In the genomic region with DNA sequence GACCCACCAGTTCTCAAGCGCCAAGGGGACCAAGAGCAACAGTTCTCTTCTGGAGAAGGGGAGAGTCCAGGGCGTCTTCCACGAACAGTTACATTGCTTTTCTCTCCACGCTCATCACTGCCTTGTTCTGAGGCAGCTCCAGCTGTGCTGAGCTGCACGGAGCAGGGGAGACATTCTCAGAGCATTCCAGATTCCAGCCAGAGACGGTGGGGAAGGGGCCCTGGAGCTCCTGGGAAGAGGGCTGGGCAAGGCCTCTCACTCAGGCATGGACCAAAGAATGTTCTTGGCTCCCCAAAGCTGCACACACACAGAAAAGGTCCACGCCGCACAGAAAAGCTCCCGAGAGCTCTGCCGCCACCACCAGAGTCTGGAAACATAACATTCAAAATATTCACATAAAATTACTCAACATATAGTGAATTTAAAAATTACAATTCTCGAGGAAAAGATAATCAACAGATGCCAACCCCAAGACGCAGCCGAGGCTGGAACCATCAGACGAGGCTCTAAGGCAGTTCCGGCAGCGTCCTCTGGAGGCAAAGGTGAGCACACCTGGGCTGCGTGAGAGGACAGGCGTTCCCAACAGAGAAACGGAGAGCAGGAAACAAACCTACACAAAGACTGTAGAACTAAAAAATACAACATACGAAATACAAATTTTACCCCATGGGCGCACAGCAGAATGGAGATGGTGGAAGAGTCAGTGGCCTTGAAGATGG, we compare ENCODE assay signal across 2 cellular contexts.
TF ChIP-seq lines count a peak whose summit lies in the region.

No MANE protein-coding gene starts in this region.

TF ChIP-seq in SK-N-SH, 30 proteins besides CTCF, POLR2A, EP300 and RAD21 (continued from another document):
- TF ChIP-seq CHD2 (IDR thresholded peaks at IDR 0.05; ENCODE audit: low read length, partially characterized antibody) = no peak
- TF ChIP-seq TCF12 (IDR thresholded peaks at IDR 0.05) = no peak
- no peak for TF ChIP-seq NRF1 (IDR thresholded peaks at IDR 0.05; ENCODE audit: low read depth, low read length)
- TF ChIP-seq SIN3A (IDR thresholded peaks at IDR 0.05; ENCODE audit: borderline replicate concordance, low read depth, low read length) = no peak
- TF ChIP-seq SMC3 (IDR thresholded peaks at IDR 0.05; ENCODE audit: low read depth, low read length) = no peak
- TF ChIP-seq GABPA (IDR thresholded peaks at IDR 0.05; ENCODE audit: low read depth) = no peak
- TF ChIP-seq, protein P1, sequence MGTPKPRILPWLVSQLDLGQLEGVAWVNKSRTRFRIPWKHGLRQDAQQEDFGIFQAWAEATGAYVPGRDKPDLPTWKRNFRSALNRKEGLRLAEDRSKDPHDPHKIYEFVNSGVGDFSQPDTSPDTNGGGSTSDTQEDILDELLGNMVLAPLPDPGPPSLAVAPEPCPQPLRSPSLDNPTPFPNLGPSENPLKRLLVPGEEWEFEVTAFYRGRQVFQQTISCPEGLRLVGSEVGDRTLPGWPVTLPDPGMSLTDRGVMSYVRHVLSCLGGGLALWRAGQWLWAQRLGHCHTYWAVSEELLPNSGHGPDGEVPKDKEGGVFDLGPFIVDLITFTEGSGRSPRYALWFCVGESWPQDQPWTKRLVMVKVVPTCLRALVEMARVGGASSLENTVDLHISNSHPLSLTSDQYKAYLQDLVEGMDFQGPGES (IDR thresholded peaks at IDR 0.05; ENCODE audit: low read depth, low read length) = no peak
- TF ChIP-seq ELF1 (IDR thresholded peaks at IDR 0.05) = no peak
- TF ChIP-seq JUND (IDR thresholded peaks at IDR 0.05) = no peak
TF ChIP-seq in SK-N-SH: peak in this region for 0.

TF ChIP-seq in SK-N-SH treated with all-trans-retinoic acid at 6 μM for 48 hours, 23 proteins besides CTCF, POLR2A, EP300 and RAD21 (continued from another document):
- TF ChIP-seq, protein P2, sequence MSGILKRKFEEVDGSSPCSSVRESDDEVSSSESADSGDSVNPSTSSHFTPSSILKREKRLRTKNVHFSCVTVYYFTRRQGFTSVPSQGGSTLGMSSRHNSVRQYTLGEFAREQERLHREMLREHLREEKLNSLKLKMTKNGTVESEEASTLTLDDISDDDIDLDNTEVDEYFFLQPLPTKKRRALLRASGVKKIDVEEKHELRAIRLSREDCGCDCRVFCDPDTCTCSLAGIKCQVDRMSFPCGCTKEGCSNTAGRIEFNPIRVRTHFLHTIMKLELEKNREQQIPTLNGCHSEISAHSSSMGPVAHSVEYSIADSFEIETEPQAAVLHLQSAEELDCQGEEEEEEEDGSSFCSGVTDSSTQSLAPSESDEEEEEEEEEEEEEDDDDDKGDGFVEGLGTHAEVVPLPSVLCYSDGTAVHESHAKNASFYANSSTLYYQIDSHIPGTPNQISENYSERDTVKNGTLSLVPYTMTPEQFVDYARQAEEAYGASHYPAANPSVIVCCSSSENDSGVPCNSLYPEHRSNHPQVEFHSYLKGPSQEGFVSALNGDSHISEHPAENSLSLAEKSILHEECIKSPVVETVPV (CRISPR knock-in tag; IDR thresholded peaks at IDR 0.05) = no peak
- no peak for TF ChIP-seq ZNF565 (CRISPR knock-in tag; conservative IDR thresholded peaks at IDR 0.05; ENCODE audit: low read depth)
- no peak for TF ChIP-seq SNAI2 (CRISPR knock-in tag; IDR thresholded peaks at IDR 0.05)
- no peak for TF ChIP-seq TCF4 (CRISPR knock-in tag; IDR thresholded peaks at IDR 0.05; ENCODE audit: borderline replicate concordance)
- TF ChIP-seq ISL1 (CRISPR knock-in tag; IDR thresholded peaks at IDR 0.05) = no peak
- no peak for TF ChIP-seq ZNF70 (CRISPR knock-in tag; IDR thresholded peaks at IDR 0.05)
- TF ChIP-seq TOX (CRISPR knock-in tag; IDR thresholded peaks at IDR 0.05; ENCODE audit: borderline replicate concordance) = no peak
- TF ChIP-seq OSR1 (CRISPR knock-in tag; IDR thresholded peaks at IDR 0.05) = no peak
- no peak for TF ChIP-seq RARB (CRISPR knock-in tag; IDR thresholded peaks at IDR 0.05)
- no peak for TF ChIP-seq ZFP3 (CRISPR knock-in tag; IDR thresholded peaks at IDR 0.05)
